Comparison of ENCODE assay signal across 8 cellular contexts in the genomic region with DNA sequence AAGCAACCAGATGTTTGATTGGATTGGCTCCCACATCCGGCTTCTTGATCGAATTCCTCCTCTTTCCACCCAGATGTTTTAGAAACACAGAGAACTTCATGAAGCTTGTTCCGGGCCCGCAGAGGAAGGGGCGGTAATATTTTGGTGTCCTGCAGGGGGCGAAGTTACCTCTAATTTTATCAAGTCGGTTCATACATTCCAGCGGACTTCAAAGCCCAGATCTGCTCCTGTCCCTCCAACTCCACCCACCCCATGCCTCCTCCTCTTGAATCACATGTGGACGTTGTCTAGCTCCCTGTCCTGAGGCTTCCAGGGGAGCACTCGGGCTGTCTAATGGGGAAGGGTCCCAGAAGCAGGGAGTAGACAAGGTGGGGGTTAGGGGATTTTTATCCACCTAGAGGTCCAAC.
A peak's percentile ranks its signal among the peaks of the same experiment; 100 is the strongest.
DNase-seq lines count a peak whose midpoint lies in the region; ATAC-seq and TF ChIP-seq lines count a peak whose summit lies in the region.

No MANE protein-coding gene starts in this region.

- DNase-seq in COLO829 (ENCODE audit: low spot score) (peak; percentile 82), HEK293T (ENCODE audit: extremely low spot score) (peak; percentile 62), NCI-H748 (lab: John Stamatoyannopoulos, UW; ENCODE audit: unreplicated experiment) (peak; percentile 83), medulla oblongata (ENCODE audit: extremely low spot score) (peak; percentile 76), T1000 (lab: John Stamatoyannopoulos, UW) (no peak)
- DNase-seq in activated CD4-positive, alpha-beta T cell treated with anti-CD3 and anti-CD28 coated beads, Interleukin-2, amount 50 U/mL, for 48 hours = peak; percentile 75 to 83
- peak; percentile 27 to 41 (median 33) for DNase-seq in effector memory CD8-positive, alpha-beta T cell
- peak; percentile 58 for DNase-seq in stimulated activated CD8-positive, alpha-beta memory T cell treated with anti-CD3 and anti-CD28 coated beads, Interleukin-7, amount 100 ng/mL, for 24 hours (ENCODE audit: low read depth)

- ATAC-seq in effector memory CD8-positive, alpha-beta T cell (replicated peaks) = peak; percentile 33

- peaks cover 62% of the 10 kb centered on the region in 2 donors for H3K27me3 Mint-ChIP-seq in effector memory CD8-positive, alpha-beta T cell

- H3K9me3 Mint-ChIP-seq in effector memory CD8-positive, alpha-beta T cell = no peaks in the 10 kb centered on the region

- no peak overlapping the region for H3K27ac Mint-ChIP-seq in effector memory CD8-positive, alpha-beta T cell

- H3K4me1 Mint-ChIP-seq in effector memory CD8-positive, alpha-beta T cell (ENCODE audit: low read depth in 2 of 2) = peaks cover 0 to 10% of the 10 kb centered on the region in 2 donors

- POLR2A ChIA-PET in HEK293T (lab: Yijun Ruan, JAX) = interaction anchor here (0.7 to 1.2 kb wide), 3 partner anchors 92 to 496 kb away, joined by 3 read pairs; no protein-coding TSS in a partner anchor

- no peak overlapping the region for H3K4me3 Mint-ChIP-seq in effector memory CD8-positive, alpha-beta T cell

- no peaks in the 10 kb centered on the region for H3K36me3 Mint-ChIP-seq in effector memory CD8-positive, alpha-beta T cell (ENCODE audit: insufficient read depth)

- CTCF ChIA-PET in HEK293T (lab: Yijun Ruan, JAX) = interaction anchor here (0.5 to 2.4 kb wide), 13 partner anchors 23 to 335 kb away, joined by 3 to 15 read pairs (median 4); no protein-coding TSS in a partner anchor

TF ChIP-seq in HEK293T, 16 proteins besides CTCF, POLR2A, EP300 and RAD21:
- TF ChIP-seq BHLHE40 (IDR thresholded peaks at IDR 0.05; ENCODE audit: borderline replicate concordance) (no peak), FOXM1 (IDR thresholded peaks at IDR 0.05; ENCODE audit: borderline replicate concordance) (no peak), SP1 (IDR thresholded peaks at IDR 0.05) (no peak), L3MBTL2 (conservative IDR thresholded peaks at IDR 0.05) (0 out of 2 replicates have a peak, but pooled peaks have one; percentile 22), NFRKB (IDR thresholded peaks at IDR 0.05) (no peak), ZNF384 (IDR thresholded peaks at IDR 0.05) (no peak)
